Comparison of ENCODE assay signal across 17 cellular contexts in the genomic region with DNA sequence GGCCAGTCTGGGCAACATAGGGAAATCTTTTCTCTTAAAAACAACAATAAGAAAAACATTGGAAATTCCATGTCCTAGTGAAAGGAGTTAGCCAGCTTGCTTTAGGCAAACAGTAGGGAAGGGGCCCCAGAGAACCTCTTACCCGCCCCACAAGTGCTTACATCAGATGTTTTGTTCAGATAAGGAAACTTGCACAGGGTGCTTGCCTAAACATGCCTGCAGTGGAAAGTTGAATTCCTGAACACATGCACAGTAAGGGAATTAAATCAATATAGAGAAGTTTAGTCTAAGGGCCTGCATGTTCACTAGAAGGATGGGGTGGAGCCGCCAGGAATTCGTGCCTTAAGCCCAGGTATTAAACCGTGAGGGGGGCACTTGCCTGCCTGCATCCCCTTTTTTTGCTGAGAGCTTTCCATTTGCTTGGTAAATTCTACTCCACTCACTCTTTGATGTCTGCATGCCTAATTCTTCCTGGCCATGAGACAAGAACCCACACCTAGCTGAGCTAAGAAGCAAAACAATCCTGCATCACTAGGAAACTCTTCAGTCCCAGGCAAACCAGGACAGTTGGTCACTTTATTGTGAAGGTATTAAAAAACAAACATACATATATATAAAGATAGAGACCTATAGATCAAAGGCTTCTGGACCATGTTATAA.
"Had no signal": no experiment of that assay in that cellular context is flagged by ENCODE, and none has a peak within 500 bp of the region (broad histone marks: within the 10 kb centered on the region; RNA-seq: fewer than 3 reads in every experiment).

No MANE protein-coding gene starts in this region.

- FAIRE-seq: kidney, TTC549 had no signal

- H3K4me1 Mint-ChIP-seq: activated CD4-positive, alpha-beta T cell treated with anti-CD3 and anti-CD28 coated beads, Interleukin-2, amount 10 ng/mL, durations not matched to agents 7 days and 5 days; memory B cell; natural killer cell; T-helper 17 cell had no signal

- H3K27ac Mint-ChIP-seq: activated CD4-positive, alpha-beta T cell treated with anti-CD3 and anti-CD28 coated beads, Interleukin-2, amount 10 ng/mL, durations not matched to agents 7 days and 5 days; activated naive CD4-positive, alpha-beta T cell treated with anti-CD3 and anti-CD28 coated beads, Interleukin-2, amount 50 U/mL, for 72 hours; activated T-cell treated with anti-CD3 and anti-CD28 coated beads, Interleukin-2, amount 50 U/mL, for 72 hours; memory B cell; natural killer cell; stimulated activated effector memory CD8-positive, alpha-beta T cell treated with anti-CD3 and anti-CD28 coated beads, Interleukin-12 subunit alpha, Interleukin-12 subunit beta, amount 100 ng/mL, for 72 hours; T-helper 17 cell had no signal

- H3K9me3 Mint-ChIP-seq: natural killer cell; stimulated activated effector memory CD8-positive, alpha-beta T cell treated with anti-CD3 and anti-CD28 coated beads, Interleukin-12 subunit alpha, Interleukin-12 subunit beta, amount 100 ng/mL, for 72 hours had no signal

- H3K27me3 Mint-ChIP-seq: T-helper 17 cell had no signal

- DNase-seq: activated CD4-positive, alpha-beta T cell treated with anti-CD3 and anti-CD28 coated beads, Interleukin-2, amount 10 ng/mL, durations not matched to agents 7 days and 5 days; activated CD4-positive, CD25-positive, alpha-beta regulatory T cell; activated CD8-positive, alpha-beta memory T cell treated with anti-CD3 and anti-CD28 coated beads, Interleukin-2, amount 50 U/mL, for 48 hours; activated gamma-delta T cell; activated T-cell treated with anti-CD3 and anti-CD28 coated beads, Interleukin-2, amount 50 U/mL, for 72 hours; central memory CD4-positive, alpha-beta T cell; effector CD8-positive, alpha-beta T cell; kidney; left ventricle myocardium inferior; natural killer cell; T-helper 17 cell had no signal

- H3K4me1 ChIP-seq: left ventricle myocardium inferior had no signal

- H3K27ac ChIP-seq: coronary artery, left ventricle myocardium inferior, thoracic aorta had no signal

- H3K36me3 Mint-ChIP-seq: natural killer cell; stimulated activated effector memory CD8-positive, alpha-beta T cell treated with anti-CD3 and anti-CD28 coated beads, Interleukin-12 subunit alpha, Interleukin-12 subunit beta, amount 100 ng/mL, for 72 hours had no signal

- H3K36me3 ChIP-seq: left ventricle myocardium inferior, thoracic aorta had no signal

- ATAC-seq: activated naive CD4-positive, alpha-beta T cell treated with anti-CD3 and anti-CD28 coated beads, Interleukin-2, amount 50 U/mL, for 72 hours; activated T-cell treated with anti-CD3 and anti-CD28 coated beads, Interleukin-2, amount 50 U/mL, for 72 hours; natural killer cell; stimulated activated effector memory CD8-positive, alpha-beta T cell treated with anti-CD3 and anti-CD28 coated beads, Interleukin-12 subunit alpha, Interleukin-12 subunit beta, amount 100 ng/mL, for 72 hours; T-helper 17 cell had no signal

- H3K9me3 ChIP-seq: thoracic aorta had no signal

- H3K4me3 Mint-ChIP-seq: activated CD4-positive, alpha-beta T cell treated with anti-CD3 and anti-CD28 coated beads, Interleukin-2, amount 10 ng/mL, durations not matched to agents 7 days and 5 days; activated T-cell treated with anti-CD3 and anti-CD28 coated beads, Interleukin-2, amount 50 U/mL, for 72 hours; memory B cell; natural killer cell; stimulated activated effector memory CD8-positive, alpha-beta T cell treated with anti-CD3 and anti-CD28 coated beads, Interleukin-12 subunit alpha, Interleukin-12 subunit beta, amount 100 ng/mL, for 72 hours; T-helper 17 cell had no signal

- H3K4me3 ChIP-seq: coronary artery, left ventricle myocardium inferior, thoracic aorta had no signal
